Comparison of ENCODE assay signal across 8 cellular contexts in the genomic region with DNA sequence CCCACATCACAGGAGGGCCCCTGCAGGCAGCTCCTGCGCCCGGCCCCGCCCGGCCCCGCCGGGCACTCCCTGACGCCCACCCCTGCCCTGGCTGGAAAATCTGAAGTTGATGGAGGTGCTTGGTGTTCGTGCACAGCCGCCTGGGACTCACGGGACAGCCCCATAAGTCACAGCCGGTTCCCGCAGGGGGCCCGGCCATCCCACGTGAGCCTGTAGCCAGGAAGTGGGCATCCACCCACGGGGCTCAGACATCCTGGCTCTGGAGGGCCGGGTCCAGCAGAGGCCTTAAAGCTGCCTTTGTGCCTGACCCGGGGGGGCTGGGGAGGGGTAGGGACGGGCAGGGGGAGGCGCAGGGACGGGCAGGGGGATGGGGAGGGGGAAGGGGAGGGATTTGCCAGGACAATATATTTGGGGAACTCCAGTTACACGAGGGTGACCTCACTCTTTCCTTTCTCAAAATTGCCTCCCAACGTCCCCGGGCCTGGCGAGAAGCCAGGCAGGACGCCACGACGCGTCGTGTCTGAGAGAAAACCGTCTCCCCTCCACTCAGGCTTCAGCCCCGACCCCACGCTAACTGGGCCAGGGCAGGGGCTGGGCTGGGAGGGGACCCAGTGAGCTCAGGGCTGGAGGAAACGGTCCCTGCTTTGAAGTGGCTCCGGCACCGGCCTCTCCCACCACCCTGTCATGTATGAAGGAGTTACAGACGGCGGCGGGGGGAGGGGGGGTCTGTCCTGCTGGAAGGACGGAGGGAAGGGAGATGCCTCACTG.
DNase-seq lines count a peak whose midpoint lies in the region; ATAC-seq and TF ChIP-seq lines count a peak whose summit lies in the region.

No MANE protein-coding gene starts in this region.

- H3K27ac ChIP-seq in cingulate gyrus (ENCODE audit: low read depth, low read length) (peak overlapping the region; percentile 19), rectal smooth muscle tissue (ENCODE audit: low read depth, low read length) (no peak overlapping the region), urinary bladder (ENCODE audit: low read depth) (peak overlapping the region; percentile 65)

- WGBS in urinary bladder = 32% methylated on average over 39 of the region's 39 CpGs

- H3K9ac ChIP-seq in rectal smooth muscle tissue (ENCODE audit: low read length) = no peak overlapping the region

- ATAC-seq in HG02852 (IDR thresholded peaks at IDR 0.05; ENCODE audit: unreplicated experiment) = peak; percentile 50

- H3K4me1 ChIP-seq in rectal smooth muscle tissue (ENCODE audit: control insufficient read depth, insufficient read depth, low read length) = peaks cover 3% of the 10 kb centered on the region
- H3K4me1 ChIP-seq in urinary bladder (ENCODE audit: insufficient read depth) = no peaks in the 10 kb centered on the region

- H3K36me3 ChIP-seq in GM06990 (ENCODE audit: control insufficient read depth, insufficient read depth, low read length) (peaks cover 3% of the 10 kb centered on the region; the same call in 1 of the 2 replicates), rectal smooth muscle tissue (ENCODE audit: control insufficient read depth, insufficient read depth, low read length) (no peaks in the 10 kb centered on the region), urinary bladder (ENCODE audit: insufficient read depth) (no peaks in the 10 kb centered on the region)

- no peaks in the 10 kb centered on the region for H3K27me3 ChIP-seq in GM06990 (replicated peaks; ENCODE audit: control insufficient read depth, insufficient read depth, low read length)
- no peaks in the 10 kb centered on the region for H3K27me3 ChIP-seq in rectal smooth muscle tissue (ENCODE audit: control insufficient read depth, insufficient read depth, low read length)

- H3K4me3 ChIP-seq in GM06990 (replicated peaks; ENCODE audit: low read depth, low read length) (peak overlapping the region; percentile 57), rectal smooth muscle tissue (ENCODE audit: low read length) (peak overlapping the region; percentile 27), urinary bladder (ENCODE audit: low read depth, low read length) (no peak overlapping the region)

- DNase-seq in GM06990 (ENCODE audit: extremely low read depth, insufficient read length) (peak; percentile 85), NCI-H526 treated with DMSO at 0.1 percent for 48 hours (lab: John Stamatoyannopoulos, UW) (no peak), islet precursor cell (no peak)
- peak; percentile 72 for DNase-seq in activated CD4-positive, alpha-beta T cell treated with anti-CD3 and anti-CD28 coated beads for 1 hour

- peak; percentile 0 for TF ChIP-seq CTCF in GM06990 (IDR thresholded peaks at IDR 0.05; ENCODE audit: insufficient read depth, low read length, poor library complexity, severe bottlenecking)

Comparison
In these comparisons a context has a peak if more than half of its experiments do, and no peak if none do; other contexts are left out.
1. DNase-seq: peak in GM06990 (single experiment) and activated CD4-positive, alpha-beta T cell treated with anti-CD3 and anti-CD28 coated beads for 1 hour (single experiment); none in NCI-H526 treated with DMSO at 0.1 percent for 48 hours (single experiment) and islet precursor cell (single experiment).